Comparison of ENCODE assay signal across 14 cellular contexts in genomic region chr10:99966306-99966705, GRCh38. TPM values are rescaled to one million over a fixed set of nuclear protein-coding genes. Genes with fewer than 3 reads are reported as not detected.
DNase-seq lines count a peak whose midpoint lies in the region; ATAC-seq, FAIRE-seq and TF ChIP-seq lines count a peak whose summit lies in the region.
"Had no signal": no experiment of that assay in that cellular context is flagged by ENCODE, and none has a peak within 500 bp of the region (broad histone marks: within the 10 kb centered on the region; RNA-seq: fewer than 3 reads in every experiment).

No MANE protein-coding gene starts in this region.

- H3K36me3 ChIP-seq in BJ (ENCODE audit: control insufficient read depth, insufficient read depth, low read length) (peaks cover 6% of the 10 kb centered on the region), spleen (peaks cover 0 to 64% (median 27%) of the 10 kb centered on the region in 6 donors)

- POLR2A ChIA-PET in BJ (lab: Charles Lee): interaction anchor here (0.7 kb wide), 1 partner anchor 10 kb away, joined by 3 read pairs; no protein-coding TSS in a partner anchor

- no peaks in the 10 kb centered on the region for H3K27me3 Mint-ChIP-seq in T-helper 2 cell treated with Interferon-gamma antibody and Interleukin-4, amounts not matched to agents 5 μg/mL and 100 μg/mL, for 36 hours (ENCODE audit: low read depth)
- H3K27me3 Mint-ChIP-seq: activated naive CD8-positive, alpha-beta T cell treated with anti-CD3 and anti-CD28 coated beads, Interleukin-2, amount 50 U/mL, for 24 hours; memory B cell; stimulated activated naive B cell treated with anti-CD40 and anti-IgM and Interleukin-4, amounts not matched to agents 10 μg/mL and 1 μg/mL and 100 μg/mL, for 72 hours had no signal

- no peak for TF ChIP-seq POLR2A in spleen (IDR thresholded peaks at IDR 0.05)

- peaks cover 0 to 16% (median 4%) of the 10 kb centered on the region in 6 donors for H3K4me1 ChIP-seq in spleen

- TF ChIP-seq CTCF in BJ (IDR thresholded peaks at IDR 0.05; ENCODE audit: insufficient read depth, low read depth, low read length): no peak
- no peak for TF ChIP-seq CTCF in astrocyte of the spinal cord (IDR thresholded peaks at IDR 0.05; ENCODE audit: low read depth, low read length)
- no peak for TF ChIP-seq CTCF in spleen (IDR thresholded peaks at IDR 0.05 in 8 of 11, conservative IDR thresholded peaks at IDR 0.05 in 3 of 11)

- 78 to 87% (median 82%) methylated on average over 3 of the region's 3 CpGs for WGBS in spleen, 5 donors

- no peaks in the 10 kb centered on the region for H3K9me3 Mint-ChIP-seq in T-helper 2 cell treated with Interferon-gamma antibody and Interleukin-4, amounts not matched to agents 5 μg/mL and 100 μg/mL, for 36 hours
- H3K9me3 Mint-ChIP-seq: activated naive CD8-positive, alpha-beta T cell treated with anti-CD3 and anti-CD28 coated beads, Interleukin-2, amount 50 U/mL, for 24 hours; memory B cell; stimulated activated naive B cell treated with anti-CD40 and anti-IgM and Interleukin-4, amounts not matched to agents 10 μg/mL and 1 μg/mL and 100 μg/mL, for 72 hours had no signal

- intact Hi-C loops in spleen (cut with DNase I; ENCODE audit: low total_unique reads): no loop called here

- H3K36me3 Mint-ChIP-seq in T-helper 2 cell treated with Interferon-gamma antibody and Interleukin-4, amounts not matched to agents 5 μg/mL and 100 μg/mL, for 36 hours (ENCODE audit: low read depth): no peaks in the 10 kb centered on the region

- DNase-seq in BJ (ENCODE audit: low read depth) (peak; percentile 62), HTR-8/SVneo (ENCODE audit: insufficient read length, low spot score) (peak; percentile 82), astrocyte of the spinal cord (ENCODE audit: low read depth, low spot score) (peak; percentile 90), lung microvascular endothelial cell (ENCODE audit: low read depth in 2 of 2) (peak; percentile 38 to 93), spleen (no peak), NCI-H2029 (lab: John Stamatoyannopoulos, UW) (no peak)
- DNase-seq in T-helper 2 cell treated with Interferon-gamma antibody and Interleukin-4, amounts not matched to agents 5 μg/mL and 100 μg/mL, for 36 hours (ENCODE audit: low spot score): no peak
- DNase-seq: activated CD4-positive, alpha-beta T cell treated with anti-CD3 and anti-CD28 coated beads for 4 hours; activated naive CD8-positive, alpha-beta T cell treated with anti-CD3 and anti-CD28 coated beads, Interleukin-2, amount 50 U/mL, for 24 hours; NCI-H1105 treated with DMSO at 0.1 percent for 48 hours; stimulated activated naive B cell treated with anti-CD40 and anti-IgM and Interleukin-4, amounts not matched to agents 10 μg/mL and 1 μg/mL and 100 μg/mL, for 72 hours had no signal

- no peak overlapping the region for H3K4me3 Mint-ChIP-seq in T-helper 2 cell treated with Interferon-gamma antibody and Interleukin-4, amounts not matched to agents 5 μg/mL and 100 μg/mL, for 36 hours
- H3K4me3 Mint-ChIP-seq: activated naive CD8-positive, alpha-beta T cell treated with anti-CD3 and anti-CD28 coated beads, Interleukin-2, amount 50 U/mL, for 24 hours; memory B cell; stimulated activated naive B cell treated with anti-CD40 and anti-IgM and Interleukin-4, amounts not matched to agents 10 μg/mL and 1 μg/mL and 100 μg/mL, for 72 hours had no signal

- peak overlapping the region in 1 of 8 donors; percentile 2 for H3K27ac ChIP-seq in spleen

- in situ Hi-C loops in astrocyte of the spinal cord (cut with HindIII; ENCODE audit: low sequenced_read_pairs): no loop called here

- CTCF ChIA-PET in BJ (lab: Yijun Ruan, JAX): interaction anchor here (0.6 to 2.5 kb wide), 7 partner anchors 11 to 121 kb away, joined by 3 to 10 read pairs (median 3); no protein-coding TSS in a partner anchor

- no peaks in the 10 kb centered on the region for H3K27me3 ChIP-seq in BJ (ENCODE audit: control insufficient read depth, insufficient read depth, low read length)
- H3K27me3 ChIP-seq in spleen (replicated peaks in 1 of 7): no peaks in the 10 kb centered on the region

- H3K4me1 Mint-ChIP-seq in T-helper 2 cell treated with Interferon-gamma antibody and Interleukin-4, amounts not matched to agents 5 μg/mL and 100 μg/mL, for 36 hours (ENCODE audit: low read depth): peaks cover 7% of the 10 kb centered on the region
- H3K4me1 Mint-ChIP-seq: activated naive CD8-positive, alpha-beta T cell treated with anti-CD3 and anti-CD28 coated beads, Interleukin-2, amount 50 U/mL, for 24 hours had no signal

- H3K9me3 ChIP-seq in spleen: no peaks in the 10 kb centered on the region

- H3K4me3 ChIP-seq in BJ (ENCODE audit: low read depth, low read length) (no peak overlapping the region), astrocyte of the spinal cord (ENCODE audit: low read depth, low read length) (no peak overlapping the region), spleen (no peak overlapping the region)

- ATAC-seq in GM19463 (IDR thresholded peaks at IDR 0.05; ENCODE audit: unreplicated experiment): no peak
- ATAC-seq: activated naive CD8-positive, alpha-beta T cell treated with anti-CD3 and anti-CD28 coated beads, Interleukin-2, amount 50 U/mL, for 24 hours; stimulated activated naive B cell treated with anti-CD40 and anti-IgM and Interleukin-4, amounts not matched to agents 10 μg/mL and 1 μg/mL and 100 μg/mL, for 72 hours had no signal

- no peak for FAIRE-seq in HTR-8/SVneo (lab: Jason Lieb, UNC)
- FAIRE-seq: GM18507 had no signal

- no peak overlapping the region for H3K27ac Mint-ChIP-seq in T-helper 2 cell treated with Interferon-gamma antibody and Interleukin-4, amounts not matched to agents 5 μg/mL and 100 μg/mL, for 36 hours
- H3K27ac Mint-ChIP-seq: activated naive CD8-positive, alpha-beta T cell treated with anti-CD3 and anti-CD28 coated beads, Interleukin-2, amount 50 U/mL, for 24 hours; memory B cell; stimulated activated naive B cell treated with anti-CD40 and anti-IgM and Interleukin-4, amounts not matched to agents 10 μg/mL and 1 μg/mL and 100 μg/mL, for 72 hours had no signal

RNA-seq across cellular contexts. Expression of gene DNMBP, which starts 43.4 kb away (rescaled TPM):
- 16.3 and 16.7 TPM in 2 replicates for polyA plus RNA-seq in BJ (2011; rRNA removed)
- polyA minus RNA-seq in BJ (2011; rRNA and poly(A)+ RNA removed): 15.1 and 16.1 TPM in 2 replicates
- 20.5 and 31.7 TPM in 2 replicates for total RNA-seq in lung microvascular endothelial cell
- 10 to 100 TPM; 15.3 to 19.5 (median 16.9) TPM for total RNA-seq in spleen
- 1 to 10 TPM; 4.6 to 8.9 (median 6.3) TPM for polyA plus RNA-seq in spleen

Comparison
In these comparisons a context has a peak if more than half of its experiments do, and no peak if none do; other contexts are left out.
1. DNase-seq: peak in BJ (single experiment), HTR-8/SVneo (single experiment), astrocyte of the spinal cord (single experiment) and lung microvascular endothelial cell (2 of 2); none in spleen (single experiment), NCI-H2029 (single experiment) and T-helper 2 cell treated with Interferon-gamma antibody and Interleukin-4, amounts not matched to agents 5 μg/mL and 100 μg/mL, for 36 hours (single experiment).